Comparison of ENCODE assay signal across 25 cellular contexts in the genomic region with DNA sequence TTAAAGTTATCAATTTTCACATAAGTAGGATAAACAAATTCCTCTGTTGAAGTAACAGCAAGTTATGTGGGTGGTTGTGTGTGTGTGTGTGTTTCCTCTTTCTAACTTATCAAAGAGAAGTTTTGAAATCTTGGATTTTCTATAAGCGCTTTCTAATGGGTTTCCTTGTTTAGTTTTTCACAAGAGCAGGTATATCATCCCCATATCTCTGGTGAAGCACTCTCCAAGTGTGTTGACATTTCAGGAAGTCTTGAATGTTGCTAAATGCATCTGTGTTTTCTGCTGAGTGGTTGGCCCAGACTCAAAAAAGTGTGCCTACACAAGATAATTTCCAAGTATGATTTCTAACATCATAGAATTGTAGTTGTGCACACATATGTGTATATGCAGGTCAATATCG. TPM values are rescaled to one million over a fixed set of nuclear protein-coding genes. Genes with fewer than 3 reads are reported as not detected.
"Had no signal": no experiment of that assay in that cellular context is flagged by ENCODE, and none has a peak within 500 bp of the region (broad histone marks: within the 10 kb centered on the region; RNA-seq: fewer than 3 reads in every experiment).

No MANE protein-coding gene starts in this region.

- DNase-seq: activated CD4-positive, alpha-beta T cell treated with anti-CD3 and anti-CD28 coated beads, Interleukin-2, amount 10 ng/mL, durations not matched to agents 24 days and 14 days; activated CD4-positive, CD25-positive, alpha-beta regulatory T cell; activated CD8-positive, alpha-beta memory T cell treated with anti-CD3 and anti-CD28 coated beads, Interleukin-2, amount 50 U/mL, for 4 hours; activated CD8-positive, alpha-beta T cell treated with anti-CD3 and anti-CD28 coated beads, Interleukin-2, amount 10 ng/mL, durations not matched to agents 7 days and 5 days; activated effector memory CD4-positive, alpha-beta T cell treated with anti-CD3 and anti-CD28 coated beads, Interleukin-2, amount 50 U/mL, for 16 hours; activated T-cell treated with anti-CD3 and anti-CD28 coated beads, Interleukin-2, amount 50 U/mL, for 48 hours; amniotic stem cell; body of pancreas; cortex of kidney; effector CD4-positive, alpha-beta T cell; esophagus squamous epithelium; foreskin fibroblast; glutamatergic neuron; hypothalamus; kidney; nucleus accumbens; stimulated activated CD4-positive, alpha-beta T cell treated with anti-CD3 and anti-CD28 coated beads, Interleukin-4, amount 100 ng/mL, for 4 hours; stimulated activated CD8-positive, alpha-beta memory T cell treated with anti-CD3 and anti-CD28 coated beads, Interleukin-4, amount 100 ng/mL, for 48 hours; stimulated activated naive CD4-positive, alpha-beta T cell treated with Interleukin-2 at 50 U/mL for 16 hours; substantia nigra had no signal

- H3K27ac Mint-ChIP-seq: activated CD4-positive, alpha-beta T cell treated with anti-CD3 and anti-CD28 coated beads, Interleukin-2, amount 10 ng/mL, durations not matched to agents 24 days and 14 days; activated CD8-positive, alpha-beta T cell treated with anti-CD3 and anti-CD28 coated beads, Interleukin-2, amount 10 ng/mL, durations not matched to agents 7 days and 5 days; activated naive CD4-positive, alpha-beta T cell treated with anti-CD3 and anti-CD28 coated beads, Interleukin-2, amount 50 U/mL, for 24 hours; nephron; type B pancreatic cell had no signal

- H3K36me3 Mint-ChIP-seq: activated naive CD4-positive, alpha-beta T cell treated with anti-CD3 and anti-CD28 coated beads, Interleukin-2, amount 50 U/mL, for 24 hours; type B pancreatic cell had no signal

- H3K9me3 Mint-ChIP-seq: activated CD4-positive, alpha-beta T cell treated with anti-CD3 and anti-CD28 coated beads, Interleukin-2, amount 10 ng/mL, durations not matched to agents 24 days and 14 days; activated naive CD4-positive, alpha-beta T cell treated with anti-CD3 and anti-CD28 coated beads, Interleukin-2, amount 50 U/mL, for 24 hours; central memory CD8-positive, alpha-beta T cell; type B pancreatic cell had no signal

- H3K4me3 Mint-ChIP-seq: activated CD4-positive, alpha-beta T cell treated with anti-CD3 and anti-CD28 coated beads, Interleukin-2, amount 10 ng/mL, durations not matched to agents 24 days and 14 days; activated CD8-positive, alpha-beta T cell treated with anti-CD3 and anti-CD28 coated beads, Interleukin-2, amount 10 ng/mL, durations not matched to agents 7 days and 5 days; activated naive CD4-positive, alpha-beta T cell treated with anti-CD3 and anti-CD28 coated beads, Interleukin-2, amount 50 U/mL, for 24 hours; central memory CD8-positive, alpha-beta T cell; nephron; type B pancreatic cell had no signal

- H3K4me1 Mint-ChIP-seq: activated naive CD4-positive, alpha-beta T cell treated with anti-CD3 and anti-CD28 coated beads, Interleukin-2, amount 50 U/mL, for 24 hours; central memory CD8-positive, alpha-beta T cell had no signal

- ATAC-seq: activated CD8-positive, alpha-beta T cell treated with anti-CD3 and anti-CD28 coated beads, Interleukin-2, amount 10 ng/mL, durations not matched to agents 7 days and 5 days; body of pancreas had no signal

RNA-seq across cellular contexts. Expression of a gene that starts 43.3 kb away (rescaled TPM):
- total RNA-seq: activated CD4-positive, alpha-beta T cell treated with anti-CD3 and anti-CD28 coated beads, Interleukin-2, amount 10 ng/mL, durations not matched to agents 24 days and 14 days; activated CD8-positive, alpha-beta T cell treated with anti-CD3 and anti-CD28 coated beads, Interleukin-2, amount 10 ng/mL, durations not matched to agents 7 days and 5 days; T-helper 1 cell treated with Interleukin-12 subunit alpha and Interleukin-12 subunit beta and Interleukin-4 antibody, amounts not matched to agents 30 ng/mL and 1 ng/mL, for 36 hours had no signal
